In genomic region chr2:119011162-119011909, GRCh38 we compare ENCODE assay signal across 9 cellular contexts.
DNase-seq lines count a peak whose midpoint lies in the region; ATAC-seq, FAIRE-seq and TF ChIP-seq lines count a peak whose summit lies in the region.
"Had no signal": no experiment of that assay in that cellular context is flagged by ENCODE, and none has a peak within 500 bp of the region (broad histone marks: within the 10 kb centered on the region; RNA-seq: fewer than 3 reads in every experiment).

No MANE protein-coding gene starts in this region.

- peak overlapping the region; percentile 46 to 68 (median 64) for H3K4me3 Mint-ChIP-seq in brain

- CTCF ChIA-PET in A549 (lab: Yijun Ruan, JAX) = interaction anchor here (0.6 to 4.2 kb wide), 24 partner anchors 9 to 332 kb away, joined by 3 to 61 read pairs (median 3); no protein-coding TSS in a partner anchor

- no peaks in the 10 kb centered on the region for H3K27me3 ChIP-seq in testis

- H3K4me2 ChIP-seq in A549 = peak overlapping the region; percentile 78

- no peaks in the 10 kb centered on the region for H3K4me1 ChIP-seq in A549
- no peaks in the 10 kb centered on the region for H3K4me1 ChIP-seq in testis

- no peaks in the 10 kb centered on the region for H3K9me3 Mint-ChIP-seq in brain

- 0 out of 6 replicates have a peak overlapping the region, but pooled peaks of 1 of the 2 experiments have one; percentile 48 for H3K27ac ChIP-seq in A549
- H3K27ac ChIP-seq in testis = no peak overlapping the region

- peaks cover 41% of the 10 kb centered on the region for H3K27me3 Mint-ChIP-seq in brain

- H3K27ac Mint-ChIP-seq in brain = no peak overlapping the region

- no peak for TF ChIP-seq POLR2A in A549 (IDR thresholded peaks at IDR 0.05; ENCODE audit: low read length)
- TF ChIP-seq POLR2A in testis (IDR thresholded peaks at IDR 0.05) = no peak

- intact Hi-C loops in testis (cut with DNase I; ENCODE audit: low total_unique reads) = no loop called here

- no peaks in the 10 kb centered on the region for H3K36me3 Mint-ChIP-seq in brain

- DNase-seq in A549 (ENCODE audit: low read depth in 1 of 2, low spot score in 1 of 2) = peak; percentile 49 to 51
- peak; percentile 37 for DNase-seq in NCI-H146 (lab: John Stamatoyannopoulos, UW)
- DNase-seq in islet precursor cell = peak; percentile 83
- DNase-seq in testis = peak; percentile 70
- no peak for DNase-seq in stimulated activated CD4-positive, alpha-beta T cell treated with anti-CD3 and anti-CD28 coated beads, Interleukin-12 subunit alpha, Interleukin-12 subunit beta, amount 100 ng/mL, for 4 hours

- no peak for FAIRE-seq in A549 (lab: Jason Lieb, UNC)
- FAIRE-seq: colon had no signal

- TF ChIP-seq EP300 in A549 (IDR thresholded peaks at IDR 0.05) = no peak

- H3K4me3 ChIP-seq in A549 (0 out of 3 replicates have a peak overlapping the region, but pooled peaks have one; percentile 27), testis (peak overlapping the region; percentile 7 to 21)

- no peaks in the 10 kb centered on the region for H3K36me3 ChIP-seq in testis (ENCODE audit: low read depth, missing control alignments)

- peak; percentile 68 for TF ChIP-seq CTCF in A549 (IDR thresholded peaks at IDR 0.05)
- TF ChIP-seq CTCF in GM12872 (IDR thresholded peaks at IDR 0.05; ENCODE audit: insufficient read depth, low read depth, low read length) = peak; percentile 45
- peak; percentile 88 to 89 for TF ChIP-seq CTCF in brain (conservative IDR thresholded peaks at IDR 0.05)
- peak in 2 of 3 experiments; percentile 56 to 64 for TF ChIP-seq CTCF in testis (IDR thresholded peaks at IDR 0.05)

- H3K4me1 Mint-ChIP-seq in brain = peaks cover 7% of the 10 kb centered on the region

- peak; percentile 72 to 87 for TF ChIP-seq RAD21 in A549 (conservative IDR thresholded peaks at IDR 0.05 in 1 of 2, IDR thresholded peaks at IDR 0.05 in 1 of 2)

- H3K9me3 ChIP-seq in A549 (0 out of 3 replicates have a peak, but pooled peaks cover 3% of the 10 kb centered on the region), testis (no peaks in the 10 kb centered on the region)

- peak; percentile 95 to 98 for ATAC-seq in A549
- ATAC-seq in HG02852 (IDR thresholded peaks at IDR 0.05; ENCODE audit: unreplicated experiment) = no peak

- POLR2A ChIA-PET in A549 (lab: Yijun Ruan, JAX) = no interaction called here

- 7% methylated on average over 35 of the region's 38 CpGs for WGBS in A549 (ENCODE audit: missing lambda C conversion rate)
- WGBS in testis, 2 donors = 7 to 14% methylated on average over 20 to 31 of the region's 38 CpGs

TF ChIP-seq in A549, 52 proteins besides CTCF, POLR2A, EP300 and RAD21:
- no peak for TF ChIP-seq ZSCAN20 (CRISPR knock-in tag; IDR thresholded peaks at IDR 0.05)
- peak; percentile 79 for TF ChIP-seq SMC3 (IDR thresholded peaks at IDR 0.05)
